19 cellular contexts compared by ENCODE assay signal in the genomic region with DNA sequence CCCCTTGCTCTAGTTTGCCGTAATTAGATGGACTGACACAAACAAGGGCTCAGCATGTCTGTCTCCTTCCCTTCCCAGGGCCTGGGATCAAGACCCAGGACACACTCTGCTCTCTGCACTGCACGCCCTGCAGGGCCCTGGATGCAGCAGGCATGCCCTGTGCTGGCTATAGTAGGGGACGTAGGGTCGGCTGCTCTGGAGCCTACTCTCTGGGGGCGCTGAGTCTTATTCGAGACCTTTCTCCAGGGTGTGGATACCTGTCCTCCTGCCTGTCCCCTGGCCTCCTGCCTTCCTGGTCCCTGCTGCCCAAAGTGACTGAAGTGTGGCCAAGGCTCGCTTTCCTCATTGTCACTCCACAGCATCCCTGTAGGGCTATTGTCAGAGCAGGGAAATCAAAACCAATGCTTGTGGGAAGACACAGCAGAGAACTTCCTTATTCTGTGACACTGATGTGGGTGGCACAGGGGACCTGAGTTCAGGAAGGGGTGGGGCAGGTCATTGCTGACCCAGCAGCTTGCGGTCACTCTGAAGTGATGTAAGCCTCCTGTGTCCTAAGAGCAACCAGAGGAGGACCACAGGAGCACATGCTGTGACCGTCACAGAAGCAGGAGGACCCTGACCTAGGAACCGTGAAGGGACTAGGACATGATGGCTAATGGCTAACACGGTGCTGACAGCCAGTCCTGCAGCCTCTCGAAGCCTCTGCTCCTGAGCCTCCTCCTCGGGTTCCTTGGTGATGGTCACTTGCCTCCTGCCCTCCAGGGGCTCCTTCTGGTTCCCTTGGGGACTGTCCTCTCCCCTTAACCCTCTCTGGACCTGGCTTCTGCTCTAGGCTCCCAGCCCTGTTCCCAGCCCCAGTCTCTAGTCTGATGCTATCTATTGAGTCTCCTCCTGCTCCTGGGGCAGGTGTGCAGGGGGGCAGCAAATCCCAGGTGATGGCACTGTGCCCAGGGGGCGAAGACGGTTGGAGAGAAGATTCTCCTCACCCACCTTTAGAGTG. TPM values are rescaled to one million over a fixed set of nuclear protein-coding genes. Genes with fewer than 3 reads are reported as not detected.
A peak's percentile ranks its signal among the peaks of the same experiment; 100 is the strongest.
DNase-seq lines count a peak whose midpoint lies in the region; ATAC-seq and TF ChIP-seq lines count a peak whose summit lies in the region.
"Had no signal": no experiment of that assay in that cellular context is flagged by ENCODE, and none has a peak within 500 bp of the region (broad histone marks: within the 10 kb centered on the region; RNA-seq: fewer than 3 reads in every experiment).

No MANE protein-coding gene starts in this region.

- H3K4me3 ChIP-seq in BLaER1 treated with 17β-estradiol and CSF1 and Interleukin-3, amounts not matched to agents 10 nM and 100 nM = no peak overlapping the region
- H3K4me3 ChIP-seq in NB4 (ENCODE audit: low read depth, low read length) = no peak overlapping the region
- no peak overlapping the region for H3K4me3 ChIP-seq in mucosa of descending colon

- H3K4me2 ChIP-seq in BLaER1 treated with 17β-estradiol and CSF1 and Interleukin-3, amounts not matched to agents 10 nM and 100 nM = peak overlapping the region; percentile 54 to 93 (median 78)

- H3K36me3 Mint-ChIP-seq in central memory CD8-positive, alpha-beta T cell (ENCODE audit: insufficient read depth) = peaks cover 1% of the 10 kb centered on the region
- no peaks in the 10 kb centered on the region for H3K36me3 Mint-ChIP-seq in mesothelial cell of epicardium
- H3K36me3 Mint-ChIP-seq: activated naive CD8-positive, alpha-beta T cell treated with anti-CD3 and anti-CD28 coated beads for 36 hours had no signal

- H3K9me3 Mint-ChIP-seq in central memory CD8-positive, alpha-beta T cell = no peaks in the 10 kb centered on the region
- H3K9me3 Mint-ChIP-seq in mesothelial cell of epicardium = no peaks in the 10 kb centered on the region
- H3K9me3 Mint-ChIP-seq: activated naive CD8-positive, alpha-beta T cell treated with anti-CD3 and anti-CD28 coated beads for 36 hours had no signal

- H3K36me3 ChIP-seq in BLaER1 treated with 17β-estradiol and CSF1 and Interleukin-3, amounts not matched to agents 10 nM and 100 nM = no peaks in the 10 kb centered on the region
- H3K36me3 ChIP-seq in mucosa of descending colon (ENCODE audit: low read depth) = no peaks in the 10 kb centered on the region

- peak; percentile 54 for ATAC-seq in central memory CD8-positive, alpha-beta T cell (replicated peaks; ENCODE audit: extremely low read depth, poor library complexity, severe bottlenecking)
- ATAC-seq in mucosa of descending colon = peak; percentile 26
- ATAC-seq in HG03571 (IDR thresholded peaks at IDR 0.05; ENCODE audit: unreplicated experiment) = no peak
- ATAC-seq in HG03159 (IDR thresholded peaks at IDR 0.05; ENCODE audit: unreplicated experiment) = no peak
- ATAC-seq: esophagus mucosa had no signal

- H3K4me1 Mint-ChIP-seq in central memory CD8-positive, alpha-beta T cell = no peaks in the 10 kb centered on the region
- H3K4me1 Mint-ChIP-seq in mesothelial cell of epicardium = peaks cover 7% of the 10 kb centered on the region
- H3K4me1 Mint-ChIP-seq: activated naive CD8-positive, alpha-beta T cell treated with anti-CD3 and anti-CD28 coated beads for 36 hours had no signal

- no peak for TF ChIP-seq POLR2A in NB4 (IDR thresholded peaks at IDR 0.05; ENCODE audit: extremely low read depth, insufficient read length)

- H3K27ac ChIP-seq in BLaER1 treated with 17β-estradiol and CSF1 and Interleukin-3, amounts not matched to agents 10 nM and 100 nM = peak overlapping the region in 9 of 11 experiments; percentile 5 to 77 (median 43); a peak in 16 of 22 replicates
- H3K27ac ChIP-seq: parathyroid adenoma had no signal

- no peaks in the 10 kb centered on the region for H3K9me3 ChIP-seq in BLaER1 treated with 17β-estradiol and CSF1 and Interleukin-3, amounts not matched to agents 10 nM and 100 nM (replicated peaks in 1 of 11)
- no peaks in the 10 kb centered on the region for H3K9me3 ChIP-seq in mucosa of descending colon

- DNase-seq in NB4 (ENCODE audit: low read depth) = peak; percentile 71
- no peak for DNase-seq in central memory CD8-positive, alpha-beta T cell (ENCODE audit: low spot score in 2 of 2)
- DNase-seq in mucosa of descending colon = peak in 2 of 3 donors; percentile 44 to 73
- no peak for DNase-seq in effector CD4-positive, alpha-beta T cell
- DNase-seq in mesothelial cell of epicardium (ENCODE audit: low spot score in 2 of 2, unreplicated experiment in 2 of 2) = no peak
- DNase-seq: activated CD8-positive, alpha-beta memory T cell treated with anti-CD3 and anti-CD28 coated beads, Interleukin-2, amount 50 U/mL, for 48 hours; activated naive CD8-positive, alpha-beta T cell treated with anti-CD3 and anti-CD28 coated beads for 36 hours; EL; HCEC 1CT; mesendoderm; NCI-H1092; NCI-H510A; stimulated activated CD4-positive, alpha-beta T cell treated with anti-CD3 and anti-CD28 coated beads, Interleukin-1b, Interleukin-23, amount 100 ng/mL, for 48 hours had no signal

- no peak overlapping the region for H3K27ac Mint-ChIP-seq in central memory CD8-positive, alpha-beta T cell (ENCODE audit: low read depth)
- H3K27ac Mint-ChIP-seq in mesothelial cell of epicardium = no peak overlapping the region
- H3K27ac Mint-ChIP-seq: activated naive CD8-positive, alpha-beta T cell treated with anti-CD3 and anti-CD28 coated beads for 36 hours had no signal

- no peaks in the 10 kb centered on the region for H4K20me1 ChIP-seq in BLaER1 treated with 17β-estradiol and CSF1 and Interleukin-3, amounts not matched to agents 10 nM and 100 nM

- H3K4me3 Mint-ChIP-seq in central memory CD8-positive, alpha-beta T cell = no peak overlapping the region
- no peak overlapping the region for H3K4me3 Mint-ChIP-seq in mesothelial cell of epicardium
- H3K4me3 Mint-ChIP-seq: activated naive CD8-positive, alpha-beta T cell treated with anti-CD3 and anti-CD28 coated beads for 36 hours had no signal

- peaks cover 49 to 99% (median 67%) of the 10 kb centered on the region in 10 experiments for H3K4me1 ChIP-seq in BLaER1 treated with 17β-estradiol and CSF1 and Interleukin-3, amounts not matched to agents 10 nM and 100 nM
- peaks cover 5% of the 10 kb centered on the region for H3K4me1 ChIP-seq in mucosa of descending colon (ENCODE audit: low read depth)
- H3K4me1 ChIP-seq: parathyroid adenoma had no signal

- H3K27me3 Mint-ChIP-seq in central memory CD8-positive, alpha-beta T cell = peaks cover 70% of the 10 kb centered on the region
- H3K27me3 Mint-ChIP-seq in mesothelial cell of epicardium (ENCODE audit: low read depth) = peaks cover 19% of the 10 kb centered on the region

- no peak for TF ChIP-seq CTCF in NB4 (IDR thresholded peaks at IDR 0.05; ENCODE audit: low read depth, low read length)
- no peak for TF ChIP-seq CTCF in mucosa of descending colon (IDR thresholded peaks at IDR 0.05)
- TF ChIP-seq CTCF in mesothelial cell of epicardium (IDR thresholded peaks at IDR 0.05; ENCODE audit: unreplicated experiment) = no peak

- H3K9ac ChIP-seq in BLaER1 treated with 17β-estradiol and CSF1 and Interleukin-3, amounts not matched to agents 10 nM and 100 nM = peak overlapping the region in 6 of 11 experiments; percentile 6 to 43 (median 16); a peak in 8 of 22 replicates
- H3K9ac ChIP-seq: parathyroid adenoma had no signal

- intact Hi-C loops in mucosa of descending colon (cut with DNase I, micrococcal nuclease) = no loop called here

- H3K27me3 ChIP-seq in BLaER1 treated with 17β-estradiol and CSF1 and Interleukin-3, amounts not matched to agents 10 nM and 100 nM = no peaks in the 10 kb centered on the region; a peak in 1 of 22 replicates

RNA-seq across cellular contexts. Expression of a gene that starts 10.3 kb away (rescaled TPM):
- 10 to 100 TPM in 1 of 3 donors, 1 to 10 TPM in 1, under 1 TPM in 1; 0.92 to 23.6 (median 2.5) TPM for total RNA-seq in mucosa of descending colon
- total RNA-seq in mesothelial cell of epicardium = not detected in 3 replicates
- total RNA-seq: activated naive CD8-positive, alpha-beta T cell treated with anti-CD3 and anti-CD28 coated beads for 36 hours; cerebellum had no signal

RNA-seq across cellular contexts. Expression of a gene that starts 14.4 kb away (rescaled TPM):
- total RNA-seq in mucosa of descending colon = 10 to 100 TPM in 2 of 3 donors, 1 to 10 TPM in 1; 8.4 to 49.5 (median 23.6) TPM
- 4.3 to 5.1 TPM (median 4.9 TPM) in 3 replicates for total RNA-seq in mesothelial cell of epicardium
- total RNA-seq: cerebellum had no signal

RNA-seq across cellular contexts. Expression of a gene that starts 46.3 kb away (rescaled TPM):
- total RNA-seq in mucosa of descending colon (10 to 100 TPM; 23.1 to 30.6 (median 24.1) TPM), mesothelial cell of epicardium (32.6 to 34.7 TPM (median 34.0 TPM) in 3 replicates)

RNA-seq across cellular contexts. Expression of a gene that starts 53.2 kb away (rescaled TPM):
- total RNA-seq in mucosa of descending colon = 1 to 10 TPM; 4.6 to 7.0 (median 6.5) TPM
- total RNA-seq in mesothelial cell of epicardium = 3.1 to 4.2 TPM (median 3.2 TPM) in 3 replicates
- total RNA-seq: cerebellum had no signal

Comparison
In these comparisons a context has a peak if more than half of its experiments do, and no peak if none do; other contexts are left out.
1. DNase-seq: peak in NB4 (single experiment) and mucosa of descending colon (2 of 3); none in central memory CD8-positive, alpha-beta T cell (0 of 2), effector CD4-positive, alpha-beta T cell (single experiment) and mesothelial cell of epicardium (0 of 2).
2. ATAC-seq: peak in central memory CD8-positive, alpha-beta T cell (single experiment) and mucosa of descending colon (single experiment); none in HG03571 (single experiment) and HG03159 (single experiment).